21 cellular contexts compared by ENCODE assay signal in genomic region chr12:47721431-47721973, GRCh38. TPM values are rescaled to one million over a fixed set of nuclear protein-coding genes. Genes with fewer than 3 reads are reported as not detected.
DNase-seq lines count a peak whose midpoint lies in the region; ATAC-seq and TF ChIP-seq lines count a peak whose summit lies in the region.
"Had no signal": no experiment of that assay in that cellular context is flagged by ENCODE, and none has a peak within 500 bp of the region (broad histone marks: within the 10 kb centered on the region; RNA-seq: fewer than 3 reads in every experiment).

No MANE protein-coding gene starts in this region.

- H2AFZ ChIP-seq in H9 (ENCODE audit: low read length), result no peak overlapping the region

- BruUV-seq in MCF 10A (replicated peaks; lab: Mats Ljungman, UMichigan), result no TSS peak

- no peak overlapping the region for H3K23ac ChIP-seq in H9 (ENCODE audit: insufficient read length, low read depth, low read length)

- no peak overlapping the region for H2BK120ac ChIP-seq in H9 (ENCODE audit: low read depth, low read length, poor library complexity, severe bottlenecking)

- intact Hi-C loops in CD4-positive, alpha-beta memory T cell (cut with micrococcal nuclease), result no loop called here
- intact Hi-C loops in natural killer cell (cut with micrococcal nuclease), result no loop called here
- intact Hi-C loops in MCF 10A (cut with micrococcal nuclease), result no loop called here

- H4K5ac ChIP-seq in H9 (ENCODE audit: insufficient read length, low read depth, low read length), result no peak overlapping the region

- H3K4me3 ChIP-seq in CD4-positive, alpha-beta memory T cell (ENCODE audit: low read length in 2 of 2), result no peak overlapping the region
- no peak overlapping the region for H3K4me3 ChIP-seq in brain microvascular endothelial cell (ENCODE audit: low read depth, low read length)
- H3K4me3 ChIP-seq: colonic mucosa, suprapubic skin had no signal

- no peak overlapping the region for H2AK5ac ChIP-seq in H9 (ENCODE audit: insufficient read length, low read length)

- H3K9ac ChIP-seq in H9 (ENCODE audit: extremely low read depth, insufficient read length, low read length), result no peak overlapping the region

- no peak overlapping the region for H3K4ac ChIP-seq in H9 (ENCODE audit: low read depth, low read length)

- no peaks in the 10 kb centered on the region for H3K36me3 ChIP-seq in CD4-positive, alpha-beta memory T cell (ENCODE audit: insufficient read depth, low read length)
- no peaks in the 10 kb centered on the region for H3K36me3 ChIP-seq in brain microvascular endothelial cell (replicated peaks)
- H3K36me3 ChIP-seq: colonic mucosa, WERI-Rb-1 had no signal

- H3K27me3 Mint-ChIP-seq in CD4-positive, alpha-beta memory T cell, result no peaks in the 10 kb centered on the region
- H3K27me3 Mint-ChIP-seq in H9 (ENCODE audit: low read depth), result peaks cover 35% of the 10 kb centered on the region
- no peaks in the 10 kb centered on the region for H3K27me3 Mint-ChIP-seq in activated CD8-positive, alpha-beta memory T cell treated with anti-CD3 and anti-CD28 coated beads, Interleukin-2, amount 10 ng/mL, durations not matched to agents 7 days and 5 days
- H3K27me3 Mint-ChIP-seq in natural killer cell (ENCODE audit: low read depth in 2 of 2), result peaks cover 11 to 18% of the 10 kb centered on the region in 2 donors
- H3K27me3 Mint-ChIP-seq in MCF 10A (ENCODE audit: insufficient read depth, unreplicated experiment), result no peaks in the 10 kb centered on the region

- WGBS in H9 (ENCODE audit: extremely low coverage, insufficient read length, low lambda C conversion rate), result no CpG with 5 or more reads among the region's 9 CpGs

- no peak overlapping the region for H3T11ph ChIP-seq in H9 (ENCODE audit: low read length)

- H3K4me2 ChIP-seq in H9 (ENCODE audit: insufficient read depth, insufficient read length, low read length), result no peak overlapping the region

- no peaks in the 10 kb centered on the region for H3K79me2 ChIP-seq in H9 (ENCODE audit: insufficient read depth, low read length)

- H3K4me3 Mint-ChIP-seq in CD4-positive, alpha-beta memory T cell, result peak overlapping the region in 6 of 8 donors; percentile 2 to 72 (median 26)
- no peak overlapping the region for H3K4me3 Mint-ChIP-seq in H9
- H3K4me3 Mint-ChIP-seq in activated CD8-positive, alpha-beta memory T cell treated with anti-CD3 and anti-CD28 coated beads, Interleukin-2, amount 10 ng/mL, durations not matched to agents 7 days and 5 days, result peak overlapping the region; percentile 26
- peak overlapping the region; percentile 85 for H3K4me3 Mint-ChIP-seq in natural killer cell
- H3K4me3 Mint-ChIP-seq in MCF 10A (ENCODE audit: unreplicated experiment), result no peak overlapping the region
- H3K4me3 Mint-ChIP-seq: nephron had no signal

- no peak overlapping the region for H3K27ac ChIP-seq in CD4-positive, alpha-beta memory T cell (ENCODE audit: low read depth, low read length)
- no peak overlapping the region for H3K27ac ChIP-seq in H9 (ENCODE audit: insufficient read length, low read depth, low read length)
- no peak overlapping the region for H3K27ac ChIP-seq in brain microvascular endothelial cell
- H3K27ac ChIP-seq: colonic mucosa, suprapubic skin, WERI-Rb-1 had no signal

- peak; percentile 70 for ATAC-seq in activated CD8-positive, alpha-beta memory T cell treated with anti-CD3 and anti-CD28 coated beads, Interleukin-2, amount 10 ng/mL, durations not matched to agents 7 days and 5 days
- ATAC-seq in natural killer cell, result peak; percentile 61 to 80 (median 68)
- ATAC-seq: Panc1 had no signal

- H3K9me3 ChIP-seq in CD4-positive, alpha-beta memory T cell (ENCODE audit: control insufficient read depth in 1 of 2, low read length in 2 of 2), result no peaks in the 10 kb centered on the region
- H3K9me3 ChIP-seq in H9 (ENCODE audit: control insufficient read depth, low read depth, low read length), result no peaks in the 10 kb centered on the region
- H3K9me3 ChIP-seq: colonic mucosa, suprapubic skin had no signal

- TF ChIP-seq CTCF in H9 (conservative IDR thresholded peaks at IDR 0.05) (no peak), natural killer cell (IDR thresholded peaks at IDR 0.05) (no peak), brain microvascular endothelial cell (IDR thresholded peaks at IDR 0.05; ENCODE audit: low read depth, low read length, missing control alignments) (no peak), MCF 10A (IDR thresholded peaks at IDR 0.05; ENCODE audit: unreplicated experiment) (no peak)

- H4K20me1 ChIP-seq in H9 (ENCODE audit: control insufficient read depth, insufficient read depth, insufficient read length), result no peaks in the 10 kb centered on the region

- no peaks in the 10 kb centered on the region for H3K27me3 ChIP-seq in CD4-positive, alpha-beta memory T cell (ENCODE audit: insufficient read depth, low read length)
- H3K27me3 ChIP-seq in H9 (ENCODE audit: insufficient read depth, low read length) (peaks cover 3% of the 10 kb centered on the region; the same call in 1 of the 2 replicates), brain microvascular endothelial cell (replicated peaks) (no peaks in the 10 kb centered on the region)
- H3K27me3 ChIP-seq: colonic mucosa, suprapubic skin had no signal

- DNase-seq in CD4-positive, alpha-beta memory T cell, result peak in 2 of 5 donors; percentile 22 to 30
- DNase-seq in H9 (peak; percentile 14), natural killer cell (peak; percentile 45), brain microvascular endothelial cell (no peak), A172 (ENCODE audit: low spot score) (no peak), MCF 10A (ENCODE audit: unreplicated experiment) (no peak), NCI-H2171 (lab: John Stamatoyannopoulos, UW) (no peak)
- DNase-seq in activated CD8-positive, alpha-beta memory T cell treated with anti-CD3 and anti-CD28 coated beads, Interleukin-2, amount 10 ng/mL, durations not matched to agents 7 days and 5 days, result peak; percentile 80
- DNase-seq: amygdala, colonic mucosa, DMS53, NCI-H187, NCI-H510A treated with DMSO at 0.1 percent for 48 hours, WERI-Rb-1 had no signal

- H3K79me1 ChIP-seq in H9 (ENCODE audit: insufficient read depth, low read depth, low read length, poor library complexity, severe bottlenecking), result no peaks in the 10 kb centered on the region

- no peak overlapping the region for H2BK20ac ChIP-seq in H9 (ENCODE audit: low read depth, low read length, poor library complexity, severe bottlenecking)

- no peak overlapping the region for H2BK5ac ChIP-seq in H9 (ENCODE audit: insufficient read length, low read length)

- no peak overlapping the region for H3K14ac ChIP-seq in H9 (ENCODE audit: insufficient read depth, low read length)

- no peaks in the 10 kb centered on the region for H3K23me2 ChIP-seq in H9 (ENCODE audit: insufficient read length, low read depth, low read length, poor library complexity, severe bottlenecking)

- no peak overlapping the region for H4K91ac ChIP-seq in H9 (ENCODE audit: insufficient read length, low read depth, low read length)

- no peak overlapping the region for H2BK12ac ChIP-seq in H9 (ENCODE audit: insufficient read length, low read depth, low read length)

- no peaks in the 10 kb centered on the region for H3K9me3 Mint-ChIP-seq in CD4-positive, alpha-beta memory T cell
- H3K9me3 Mint-ChIP-seq in H9, result no peaks in the 10 kb centered on the region
- no peaks in the 10 kb centered on the region for H3K9me3 Mint-ChIP-seq in activated CD8-positive, alpha-beta memory T cell treated with anti-CD3 and anti-CD28 coated beads, Interleukin-2, amount 10 ng/mL, durations not matched to agents 7 days and 5 days (ENCODE audit: low read depth)
- H3K9me3 Mint-ChIP-seq in natural killer cell, result no peaks in the 10 kb centered on the region
- no peaks in the 10 kb centered on the region for H3K9me3 Mint-ChIP-seq in MCF 10A (ENCODE audit: unreplicated experiment)
- H3K9me3 Mint-ChIP-seq: nephron had no signal

- in situ Hi-C loops in brain microvascular endothelial cell (cut with HindIII; ENCODE audit: low pct_ligation_motif_present, low sequenced_read_pairs), result no loop called here

- H3K4me1 ChIP-seq in CD4-positive, alpha-beta memory T cell (ENCODE audit: insufficient read depth, low read length), result peaks cover 15% of the 10 kb centered on the region
- no peaks in the 10 kb centered on the region for H3K4me1 ChIP-seq in H9 (ENCODE audit: insufficient read depth, low read length)

- no peak overlapping the region for H2BK15ac ChIP-seq in H9 (ENCODE audit: low read depth, low read length)

- peaks cover 19 to 35% (median 28%) of the 10 kb centered on the region in 4 donors for H3K4me1 Mint-ChIP-seq in CD4-positive, alpha-beta memory T cell
- H3K4me1 Mint-ChIP-seq in H9, result peaks cover 16 to 17% of the 10 kb centered on the region in 2 experiments
- H3K4me1 Mint-ChIP-seq in activated CD8-positive, alpha-beta memory T cell treated with anti-CD3 and anti-CD28 coated beads, Interleukin-2, amount 10 ng/mL, durations not matched to agents 7 days and 5 days, result peaks cover 55% of the 10 kb centered on the region
- H3K4me1 Mint-ChIP-seq in natural killer cell, result peaks cover 37 to 44% of the 10 kb centered on the region in 2 donors
- no peaks in the 10 kb centered on the region for H3K4me1 Mint-ChIP-seq in MCF 10A (ENCODE audit: insufficient read depth, unreplicated experiment)

- H3K27ac Mint-ChIP-seq in CD4-positive, alpha-beta memory T cell, result peak overlapping the region in 4 of 7 donors; percentile 33 to 86 (median 60)
- H3K27ac Mint-ChIP-seq in H9 (peak overlapping the region in 1 of 3 experiments; percentile 33; a peak in 1 of 7 replicates), natural killer cell (peak overlapping the region; percentile 58 to 81), MCF 10A (ENCODE audit: low read depth, unreplicated experiment) (no peak overlapping the region)
- peak overlapping the region; percentile 95 for H3K27ac Mint-ChIP-seq in activated CD8-positive, alpha-beta memory T cell treated with anti-CD3 and anti-CD28 coated beads, Interleukin-2, amount 10 ng/mL, durations not matched to agents 7 days and 5 days
- H3K27ac Mint-ChIP-seq: nephron had no signal

- H3K18ac ChIP-seq in H9 (ENCODE audit: insufficient read length, low read depth, low read length), result no peak overlapping the region

- no peak overlapping the region for H4K8ac ChIP-seq in H9 (replicated peaks; ENCODE audit: insufficient read length, low read depth, low read length)

- peaks cover 0 to 17% of the 10 kb centered on the region in 2 donors for H3K36me3 Mint-ChIP-seq in CD4-positive, alpha-beta memory T cell
- H3K36me3 Mint-ChIP-seq in H9 (ENCODE audit: insufficient read depth in 1 of 3, low read depth in 3 of 3), result no peaks in the 10 kb centered on the region; a peak in 1 of 7 replicates
- peaks cover 17% of the 10 kb centered on the region for H3K36me3 Mint-ChIP-seq in activated CD8-positive, alpha-beta memory T cell treated with anti-CD3 and anti-CD28 coated beads, Interleukin-2, amount 10 ng/mL, durations not matched to agents 7 days and 5 days
- H3K36me3 Mint-ChIP-seq in natural killer cell, result no peaks in the 10 kb centered on the region
- H3K36me3 Mint-ChIP-seq in MCF 10A (ENCODE audit: insufficient read depth, unreplicated experiment), result peaks cover 6% of the 10 kb centered on the region

- no peak overlapping the region for H3K56ac ChIP-seq in H9 (ENCODE audit: insufficient read length, low read depth, low read length)

- POLR2A ChIA-PET in CD4-positive, alpha-beta memory T cell (lab: Charles Lee; ENCODE audit: partially characterized antibody), result interaction anchor here (1.3 kb wide), 1 partner anchor 20 kb away, joined by 4 read pairs; no protein-coding TSS in a partner anchor
- POLR2A ChIA-PET in MCF 10A (lab: Yijun Ruan, JAX), result no interaction called here

- CTCF ChIA-PET in CD4-positive, alpha-beta memory T cell (lab: Charles Lee; ENCODE audit: partially characterized antibody), result interaction anchor here (0.6 to 2.7 kb wide), 4 partner anchors 21 to 117 kb away, joined by 3 to 10 read pairs (median 4); no protein-coding TSS in a partner anchor
- CTCF ChIA-PET in activated CD8-positive, alpha-beta memory T cell treated with anti-CD3 and anti-CD28 coated beads, Interleukin-2, amount 10 ng/mL, durations not matched to agents 7 days and 5 days (lab: Charles Lee), result interaction anchor here (0.6 to 24.5 kb wide), 8 partner anchors 10 to 117 kb away, joined by 4 to 443 read pairs (median 6); partner anchors contain the start of genes RAPGEF3 and SLC48A1
- CTCF ChIA-PET in MCF 10A (lab: Yijun Ruan, JAX), result interaction anchor here (0.6 to 1.7 kb wide), 4 partner anchors 21 to 117 kb away, joined by 3 to 5 read pairs (median 4); no protein-coding TSS in a partner anchor

RNA-seq across cellular contexts. Expression of gene ENDOU, which starts 3.8 kb away (rescaled TPM):
- not detected for total RNA-seq in CD4-positive, alpha-beta memory T cell
- not detected for polyA plus RNA-seq in CD4-positive, alpha-beta memory T cell
- total RNA-seq in H9 (2021) (not detected in 2 replicates), natural killer cell (under 1 TPM; 0.20 to 0.41 (median 0.24) TPM), MCF 10A (2022) (not detected in 2 replicates)
- not detected for total RNA-seq in activated CD8-positive, alpha-beta memory T cell treated with anti-CD3 and anti-CD28 coated beads, Interleukin-2, amount 10 ng/mL, durations not matched to agents 7 days and 5 days
- not detected in 2 replicates for total RNA-seq in A172 (2014; rRNA removed; shearing (Covaris generic))
- total RNA-seq: colonic mucosa, epithelial cell of proximal tubule, glomerular endothelial cell, lung microvascular endothelial cell had no signal
- polyA plus RNA-seq: BJ had no signal

RNA-seq across cellular contexts. Expression of gene RPAP3, which starts 15.7 kb away (rescaled TPM):
- total RNA-seq in CD4-positive, alpha-beta memory T cell, result 10 to 100 TPM; 40.8 to 41.8 TPM
- polyA plus RNA-seq in CD4-positive, alpha-beta memory T cell, result 10 to 100 TPM; 32.1 to 33.3 TPM
- total RNA-seq in H9 (2021) (48.9 and 53.3 TPM in 2 replicates), natural killer cell (10 to 100 TPM; 22.8 to 35.8 (median 24.8) TPM), MCF 10A (2022) (16.2 and 22.5 TPM in 2 replicates)
- 10 to 100 TPM; 41.3 to 51.4 TPM for total RNA-seq in activated CD8-positive, alpha-beta memory T cell treated with anti-CD3 and anti-CD28 coated beads, Interleukin-2, amount 10 ng/mL, durations not matched to agents 7 days and 5 days
- total RNA-seq in A172 (2014; rRNA removed; shearing (Covaris generic)), result 27.7 and 44.8 TPM in 2 replicates

RNA-seq across cellular contexts. Expression of gene RAPGEF3, which starts 37.2 kb away (rescaled TPM):
- under 1 TPM; 0.15 to 0.39 TPM for total RNA-seq in CD4-positive, alpha-beta memory T cell
- polyA plus RNA-seq in CD4-positive, alpha-beta memory T cell, result under 1 TPM in 1 of 2 donors, not detected in 1; 0.14 TPM
- total RNA-seq in H9 (2021) (5.6 and 7.4 TPM in 2 replicates), natural killer cell (under 1 TPM; 0.23 to 0.73 (median 0.49) TPM), MCF 10A (2022) (1.4 and 3.4 TPM in 2 replicates)
- 1 to 10 TPM; 1.5 to 1.9 TPM for total RNA-seq in activated CD8-positive, alpha-beta memory T cell treated with anti-CD3 and anti-CD28 coated beads, Interleukin-2, amount 10 ng/mL, durations not matched to agents 7 days and 5 days
- total RNA-seq in A172 (2014; rRNA removed; shearing (Covaris generic)), result 1.3 and 1.4 TPM in 2 replicates

RNA-seq across cellular contexts. Expression of gene SLC48A1, which starts 51.5 kb away (rescaled TPM):
- 10 to 100 TPM; 12.1 to 12.3 TPM for total RNA-seq in CD4-positive, alpha-beta memory T cell
- 1 to 10 TPM; 8.7 to 9.0 TPM for polyA plus RNA-seq in CD4-positive, alpha-beta memory T cell
- total RNA-seq in H9 (2021), result 10.6 TPM in 2 replicates
- total RNA-seq in activated CD8-positive, alpha-beta memory T cell treated with anti-CD3 and anti-CD28 coated beads, Interleukin-2, amount 10 ng/mL, durations not matched to agents 7 days and 5 days, result 10 to 100 TPM; 13.9 to 18.5 TPM
- total RNA-seq in natural killer cell, result 1 to 10 TPM; 2.0 to 4.4 (median 3.4) TPM
- 4.3 and 10.0 TPM in 2 replicates for total RNA-seq in A172 (2014; rRNA removed; shearing (Covaris generic))
- 19.4 and 20.2 TPM in 2 replicates for total RNA-seq in MCF 10A (2022)

Comparison
In these comparisons a context has a peak if more than half of its experiments do, and no peak if none do; other contexts are left out.
1. DNase-seq: peak in H9 (single experiment), activated CD8-positive, alpha-beta memory T cell treated with anti-CD3 and anti-CD28 coated beads, Interleukin-2, amount 10 ng/mL, durations not matched to agents 7 days and 5 days (single experiment) and natural killer cell (single experiment); none in brain microvascular endothelial cell (single experiment), A172 (single experiment), MCF 10A (single experiment) and NCI-H2171 (single experiment).
2. H3K4me3 Mint-ChIP-seq: peak in CD4-positive, alpha-beta memory T cell (6 of 8), activated CD8-positive, alpha-beta memory T cell treated with anti-CD3 and anti-CD28 coated beads, Interleukin-2, amount 10 ng/mL, durations not matched to agents 7 days and 5 days (single experiment) and natural killer cell (single experiment); none in H9 (0 of 2) and MCF 10A (single experiment).